In genomic region chr13:41011382-41011956, GRCh38 we compare ENCODE assay signal across 19 cellular contexts. TPM values are rescaled to one million over a fixed set of nuclear protein-coding genes. Genes with fewer than 3 reads are reported as not detected.
A peak's percentile ranks its signal among the peaks of the same experiment; 100 is the strongest.
DNase-seq lines count a peak whose midpoint lies in the region; ATAC-seq lines count a peak whose summit lies in the region.
"Had no signal": no experiment of that assay in that cellular context is flagged by ENCODE, and none has a peak within 500 bp of the region (broad histone marks: within the 10 kb centered on the region; RNA-seq: fewer than 3 reads in every experiment).

No MANE protein-coding gene starts in this region.

- peaks cover 31% of the 10 kb centered on the region for H3K36me3 Mint-ChIP-seq in activated CD4-positive, alpha-beta T cell treated with anti-CD3 and anti-CD28 coated beads, Interleukin-2, amount 10 ng/mL, durations not matched to agents 24 days and 14 days (ENCODE audit: low read depth)
- peaks cover 5 to 19% of the 10 kb centered on the region in 2 donors for H3K36me3 Mint-ChIP-seq in activated naive CD4-positive, alpha-beta T cell treated with anti-CD3 and anti-CD28 coated beads, Interleukin-2, amount 50 U/mL, for 72 hours
- peaks cover 0 to 30% (median 9%) of the 10 kb centered on the region in 3 donors for H3K36me3 Mint-ChIP-seq in naive thymus-derived CD8-positive, alpha-beta T cell
- H3K36me3 Mint-ChIP-seq in activated T-helper 1 cell treated with anti-CD3 and anti-CD28 coated beads, Interleukin-12 subunit alpha, Interleukin-12 subunit beta, Interleukin-2, Interleukin-4 antibody, amounts not matched to agents 30 ng/mL and 10 ng/mL and 1 ng/mL, durations not matched to agents 14 hours and 24 hours and 36 hours (ENCODE audit: low read depth) = peaks cover 33% of the 10 kb centered on the region

- H3K4me3 Mint-ChIP-seq in activated CD4-positive, alpha-beta T cell treated with anti-CD3 and anti-CD28 coated beads, Interleukin-2, amount 10 ng/mL, durations not matched to agents 24 days and 14 days = peak overlapping the region; percentile 19
- H3K4me3 Mint-ChIP-seq in naive thymus-derived CD8-positive, alpha-beta T cell = peak overlapping the region in 8 of 10 donors; percentile 30 to 70 (median 47)
- no peak overlapping the region for H3K4me3 Mint-ChIP-seq in activated T-helper 1 cell treated with anti-CD3 and anti-CD28 coated beads, Interleukin-12 subunit alpha, Interleukin-12 subunit beta, Interleukin-2, Interleukin-4 antibody, amounts not matched to agents 30 ng/mL and 10 ng/mL and 1 ng/mL, durations not matched to agents 14 hours and 24 hours and 36 hours
- H3K4me3 Mint-ChIP-seq: H9; nephron; T-helper 1 cell treated with Interleukin-12 subunit alpha and Interleukin-12 subunit beta and Interleukin-4 antibody, amounts not matched to agents 30 μg/mL and 1 μg/mL, for 36 hours; type B pancreatic cell had no signal

- no peaks in the 10 kb centered on the region for H4K20me1 ChIP-seq in Karpas-422 (ENCODE audit: insufficient read depth, low read depth, low read length)

- peak; percentile 51 for DNase-seq in activated CD4-positive, alpha-beta T cell treated with anti-CD3 and anti-CD28 coated beads, Interleukin-2, amount 10 ng/mL, durations not matched to agents 24 days and 14 days
- no peak for DNase-seq in activated CD4-positive, alpha-beta T cell treated with anti-CD3 and anti-CD28 coated beads, Interleukin-2, amount 50 U/mL, for 1 hour
- DNase-seq in Karpas-422 = no peak
- no peak for DNase-seq in activated naive CD4-positive, alpha-beta T cell treated with anti-CD3 and anti-CD28 coated beads, Interleukin-2, amount 50 U/mL, for 72 hours (ENCODE audit: low spot score in 2 of 2)
- no peak for DNase-seq in naive thymus-derived CD8-positive, alpha-beta T cell
- DNase-seq in AG08395 (ENCODE audit: low spot score) = no peak
- DNase-seq in stimulated activated CD4-positive, alpha-beta T cell treated with anti-CD3 and anti-CD28 coated beads, Interleukin-1b, Interleukin-23, amount 100 ng/mL, for 48 hours = no peak
- DNase-seq in activated T-helper 1 cell treated with anti-CD3 and anti-CD28 coated beads, Interleukin-12 subunit alpha, Interleukin-12 subunit beta, Interleukin-2, Interleukin-4 antibody, amounts not matched to agents 30 ng/mL and 10 ng/mL and 1 ng/mL, durations not matched to agents 14 hours and 24 hours and 36 hours (ENCODE audit: low spot score) = no peak
- DNase-seq: activated CD4-positive, CD25-positive, alpha-beta regulatory T cell; dorsolateral prefrontal cortex; H9; NCI-H187; NCI-H446 treated with DMSO at 0.1 percent for 48 hours; SHP77 treated with DMSO at 0.1 percent for 48 hours had no signal

- H3K27me3 Mint-ChIP-seq in activated CD4-positive, alpha-beta T cell treated with anti-CD3 and anti-CD28 coated beads, Interleukin-2, amount 10 ng/mL, durations not matched to agents 24 days and 14 days = no peaks in the 10 kb centered on the region
- H3K27me3 Mint-ChIP-seq in naive thymus-derived CD8-positive, alpha-beta T cell = no peaks in the 10 kb centered on the region
- no peaks in the 10 kb centered on the region for H3K27me3 Mint-ChIP-seq in activated T-helper 1 cell treated with anti-CD3 and anti-CD28 coated beads, Interleukin-12 subunit alpha, Interleukin-12 subunit beta, Interleukin-2, Interleukin-4 antibody, amounts not matched to agents 30 ng/mL and 10 ng/mL and 1 ng/mL, durations not matched to agents 14 hours and 24 hours and 36 hours (ENCODE audit: insufficient read depth)
- H3K27me3 Mint-ChIP-seq: type B pancreatic cell had no signal

- H3K9me3 ChIP-seq in Karpas-422 (ENCODE audit: low read length) = no peaks in the 10 kb centered on the region
- H3K9me3 ChIP-seq: esophagus muscularis mucosa, prostate gland had no signal

- peak overlapping the region; percentile 65 for H3K27ac Mint-ChIP-seq in activated CD4-positive, alpha-beta T cell treated with anti-CD3 and anti-CD28 coated beads, Interleukin-2, amount 10 ng/mL, durations not matched to agents 24 days and 14 days
- peak overlapping the region; percentile 40 to 77 for H3K27ac Mint-ChIP-seq in activated naive CD4-positive, alpha-beta T cell treated with anti-CD3 and anti-CD28 coated beads, Interleukin-2, amount 50 U/mL, for 72 hours
- peak overlapping the region; percentile 37 to 90 (median 83) for H3K27ac Mint-ChIP-seq in naive thymus-derived CD8-positive, alpha-beta T cell
- H3K27ac Mint-ChIP-seq in activated T-helper 1 cell treated with anti-CD3 and anti-CD28 coated beads, Interleukin-12 subunit alpha, Interleukin-12 subunit beta, Interleukin-2, Interleukin-4 antibody, amounts not matched to agents 30 ng/mL and 10 ng/mL and 1 ng/mL, durations not matched to agents 14 hours and 24 hours and 36 hours = no peak overlapping the region
- H3K27ac Mint-ChIP-seq: H9; nephron; T-helper 1 cell treated with Interleukin-12 subunit alpha and Interleukin-12 subunit beta and Interleukin-4 antibody, amounts not matched to agents 30 μg/mL and 1 μg/mL, for 36 hours; type B pancreatic cell had no signal

- ATAC-seq in activated naive CD4-positive, alpha-beta T cell treated with anti-CD3 and anti-CD28 coated beads, Interleukin-2, amount 50 U/mL, for 72 hours = no peak
- no peak for ATAC-seq in naive thymus-derived CD8-positive, alpha-beta T cell

- peaks cover 65% of the 10 kb centered on the region for H3K4me1 ChIP-seq in Karpas-422 (ENCODE audit: low read length)
- H3K4me1 ChIP-seq: prostate gland had no signal

- peaks cover 60% of the 10 kb centered on the region for H3K4me1 Mint-ChIP-seq in activated CD4-positive, alpha-beta T cell treated with anti-CD3 and anti-CD28 coated beads, Interleukin-2, amount 10 ng/mL, durations not matched to agents 24 days and 14 days
- peaks cover 26 to 86% (median 61%) of the 10 kb centered on the region in 4 donors for H3K4me1 Mint-ChIP-seq in naive thymus-derived CD8-positive, alpha-beta T cell
- H3K4me1 Mint-ChIP-seq in activated T-helper 1 cell treated with anti-CD3 and anti-CD28 coated beads, Interleukin-12 subunit alpha, Interleukin-12 subunit beta, Interleukin-2, Interleukin-4 antibody, amounts not matched to agents 30 ng/mL and 10 ng/mL and 1 ng/mL, durations not matched to agents 14 hours and 24 hours and 36 hours (ENCODE audit: low read depth) = peaks cover 73% of the 10 kb centered on the region
- H3K4me1 Mint-ChIP-seq: nephron had no signal

- POLR2A ChIA-PET in naive thymus-derived CD8-positive, alpha-beta T cell (lab: Charles Lee) = interaction anchor here (0.8 to 4.3 kb wide), 6 partner anchors 8 to 49 kb away, joined by 3 to 17 read pairs (median 4); partner anchors contain the start of genes ELF1 and WBP4

- peaks cover 96% of the 10 kb centered on the region for H3K79me2 ChIP-seq in Karpas-422 (ENCODE audit: low read length)

- peak overlapping the region; percentile 7; the same call in 1 of the 2 replicates for H3K27ac ChIP-seq in Karpas-422 (ENCODE audit: low read length)
- H3K27ac ChIP-seq: dorsolateral prefrontal cortex, esophagus muscularis mucosa, prostate gland had no signal

- H3K9ac ChIP-seq in Karpas-422 (ENCODE audit: low read length) = no peak overlapping the region

- no peak overlapping the region for H3K4me3 ChIP-seq in Karpas-422 (ENCODE audit: low read length)
- H3K4me3 ChIP-seq: dorsolateral prefrontal cortex, esophagus muscularis mucosa, prostate gland had no signal

- no peak overlapping the region for H2AFZ ChIP-seq in Karpas-422 (ENCODE audit: low read length)

- H3K9me2 ChIP-seq in Karpas-422 (replicated peaks; ENCODE audit: insufficient read depth, low read length) = no peaks in the 10 kb centered on the region

- intact Hi-C loops in activated CD4-positive, alpha-beta T cell treated with anti-CD3 and anti-CD28 coated beads, Interleukin-2, amount 10 ng/mL, durations not matched to agents 24 days and 14 days (cut with micrococcal nuclease) = loop anchor here (10.0 kb wide), 1 partner anchor 47 kb away; no protein-coding TSS in a partner anchor
- intact Hi-C loops in activated T-helper 1 cell treated with anti-CD3 and anti-CD28 coated beads, Interleukin-12 subunit alpha, Interleukin-12 subunit beta, Interleukin-2, Interleukin-4 antibody, amounts not matched to agents 30 ng/mL and 10 ng/mL and 1 ng/mL, durations not matched to agents 14 hours and 24 hours and 36 hours (cut with micrococcal nuclease) = loop anchor here (10.0 kb wide), 1 partner anchor 47 kb away; no protein-coding TSS in a partner anchor

- H3K36me3 ChIP-seq in Karpas-422 (ENCODE audit: insufficient read depth, low read length) = peaks cover 34% of the 10 kb centered on the region
- H3K36me3 ChIP-seq: esophagus muscularis mucosa, prostate gland had no signal

- H3K27me3 ChIP-seq in Karpas-422 (ENCODE audit: low read length) = no peaks in the 10 kb centered on the region
- H3K27me3 ChIP-seq: dorsolateral prefrontal cortex, esophagus muscularis mucosa had no signal

- no peaks in the 10 kb centered on the region for H3K9me3 Mint-ChIP-seq in activated CD4-positive, alpha-beta T cell treated with anti-CD3 and anti-CD28 coated beads, Interleukin-2, amount 10 ng/mL, durations not matched to agents 24 days and 14 days
- no peaks in the 10 kb centered on the region for H3K9me3 Mint-ChIP-seq in activated naive CD4-positive, alpha-beta T cell treated with anti-CD3 and anti-CD28 coated beads, Interleukin-2, amount 50 U/mL, for 72 hours
- H3K9me3 Mint-ChIP-seq in naive thymus-derived CD8-positive, alpha-beta T cell = no peaks in the 10 kb centered on the region
- no peaks in the 10 kb centered on the region for H3K9me3 Mint-ChIP-seq in activated T-helper 1 cell treated with anti-CD3 and anti-CD28 coated beads, Interleukin-12 subunit alpha, Interleukin-12 subunit beta, Interleukin-2, Interleukin-4 antibody, amounts not matched to agents 30 ng/mL and 10 ng/mL and 1 ng/mL, durations not matched to agents 14 hours and 24 hours and 36 hours
- H3K9me3 Mint-ChIP-seq: H9; T-helper 1 cell treated with Interleukin-12 subunit alpha and Interleukin-12 subunit beta and Interleukin-4 antibody, amounts not matched to agents 30 μg/mL and 1 μg/mL, for 36 hours had no signal

- no peak overlapping the region for H3K4me2 ChIP-seq in Karpas-422 (ENCODE audit: low read depth, low read length, poor library complexity, severe bottlenecking)

RNA-seq across cellular contexts. Expression of gene ELF1, which starts 7.6 kb away (rescaled TPM):
- total RNA-seq in activated CD4-positive, alpha-beta T cell treated with anti-CD3 and anti-CD28 coated beads, Interleukin-2, amount 10 ng/mL, durations not matched to agents 24 days and 14 days = 65.0 and 65.8 TPM in 2 replicates
- 66.1 and 84.0 TPM in 2 replicates for total RNA-seq in Karpas-422 (2014; rRNA removed; shearing (Covaris generic); ENCODE audit: low replicate concordance)
- total RNA-seq in activated naive CD4-positive, alpha-beta T cell treated with anti-CD3 and anti-CD28 coated beads, Interleukin-2, amount 50 U/mL, for 72 hours = 10 to 100 TPM; 62.0 to 86.2 TPM
- total RNA-seq in naive thymus-derived CD8-positive, alpha-beta T cell = 100 to 1,000 TPM; 184 to 200 TPM
- 100 to 1,000 TPM; 127 to 155 (median 130) TPM for polyA plus RNA-seq in naive thymus-derived CD8-positive, alpha-beta T cell
- total RNA-seq in activated T-helper 1 cell treated with anti-CD3 and anti-CD28 coated beads, Interleukin-12 subunit alpha, Interleukin-12 subunit beta, Interleukin-2, Interleukin-4 antibody, amounts not matched to agents 30 ng/mL and 10 ng/mL and 1 ng/mL, durations not matched to agents 14 hours and 24 hours and 36 hours = 75.3 and 76.8 TPM in 2 replicates

RNA-seq across cellular contexts. Expression of gene WBP4, which starts 49.8 kb away (rescaled TPM):
- total RNA-seq in activated CD4-positive, alpha-beta T cell treated with anti-CD3 and anti-CD28 coated beads, Interleukin-2, amount 10 ng/mL, durations not matched to agents 24 days and 14 days = 13.3 and 14.1 TPM in 2 replicates
- total RNA-seq in Karpas-422 (2014; rRNA removed; shearing (Covaris generic); ENCODE audit: low replicate concordance) = 4.5 and 6.0 TPM in 2 replicates
- total RNA-seq in activated naive CD4-positive, alpha-beta T cell treated with anti-CD3 and anti-CD28 coated beads, Interleukin-2, amount 50 U/mL, for 72 hours = 10 to 100 TPM in 1 of 2 donors, 1 to 10 TPM in 1; 5.5 to 11.4 TPM
- total RNA-seq in naive thymus-derived CD8-positive, alpha-beta T cell = 1 to 10 TPM; 8.8 to 9.0 TPM
- 1 to 10 TPM; 3.7 to 4.9 (median 3.9) TPM for polyA plus RNA-seq in naive thymus-derived CD8-positive, alpha-beta T cell
- total RNA-seq in activated T-helper 1 cell treated with anti-CD3 and anti-CD28 coated beads, Interleukin-12 subunit alpha, Interleukin-12 subunit beta, Interleukin-2, Interleukin-4 antibody, amounts not matched to agents 30 ng/mL and 10 ng/mL and 1 ng/mL, durations not matched to agents 14 hours and 24 hours and 36 hours = 13.4 and 14.0 TPM in 2 replicates
